8 cellular contexts compared by ENCODE assay signal in genomic region chr19:10238172-10238783, GRCh38. TPM values are rescaled to one million over a fixed set of nuclear protein-coding genes. Genes with fewer than 3 reads are reported as not detected.
A peak's percentile ranks its signal among the peaks of the same experiment; 100 is the strongest.
DNase-seq lines count a peak whose midpoint lies in the region; ATAC-seq and TF ChIP-seq lines count a peak whose summit lies in the region.
"Had no signal": no experiment of that assay in that cellular context is flagged by ENCODE, and none has a peak within 500 bp of the region (broad histone marks: within the 10 kb centered on the region; RNA-seq: fewer than 3 reads in every experiment).

No MANE protein-coding gene starts in this region.

- H3K9me2 ChIP-seq in OCI-LY1 (ENCODE audit: low read depth, low read length) = no peaks in the 10 kb centered on the region

- no peaks in the 10 kb centered on the region for H3K36me3 ChIP-seq in OCI-LY1 (ENCODE audit: insufficient read depth, low read length)
- H3K36me3 ChIP-seq in heart left ventricle = no peaks in the 10 kb centered on the region
- H3K36me3 ChIP-seq in stomach = no peaks in the 10 kb centered on the region

- TF ChIP-seq CTCF in OCI-LY1 (IDR thresholded peaks at IDR 0.05; ENCODE audit: low read length) (no peak), heart left ventricle (IDR thresholded peaks at IDR 0.05) (no peak), stomach (IDR thresholded peaks at IDR 0.05) (no peak)

- 0 out of 2 replicates have a peak, but pooled peaks cover 4% of the 10 kb centered on the region for H3F3A ChIP-seq in OCI-LY1 (ENCODE audit: insufficient read depth, low read length)

- peaks cover 23% of the 10 kb centered on the region for H3K4me1 Mint-ChIP-seq in activated CD4-positive, alpha-beta T cell treated with anti-CD3 and anti-CD28 coated beads, Interleukin-2, amount 10 ng/mL, durations not matched to agents 7 days and 5 days

- H4K20me1 ChIP-seq in OCI-LY1 (ENCODE audit: insufficient read depth, low read length) = no peaks in the 10 kb centered on the region

- H3K27ac ChIP-seq in OCI-LY1 (ENCODE audit: low read depth, low read length, poor library complexity, severe bottlenecking) (peak overlapping the region; percentile 98), heart left ventricle (peak overlapping the region in 6 of 12 donors; percentile 2 to 75 (median 54)), stomach (peak overlapping the region; percentile 44 to 85 (median 72))

- peaks cover 92% of the 10 kb centered on the region for H3K4me1 ChIP-seq in OCI-LY1 (ENCODE audit: insufficient read depth, low read length, severe bottlenecking)
- peaks cover 0 to 37% (median 15%) of the 10 kb centered on the region in 12 donors for H3K4me1 ChIP-seq in heart left ventricle
- H3K4me1 ChIP-seq in stomach = peaks cover 8 to 33% (median 12%) of the 10 kb centered on the region in 4 donors

- H3K27me3 ChIP-seq in OCI-LY1 (ENCODE audit: insufficient read depth, low read length) (no peaks in the 10 kb centered on the region), heart left ventricle (no peaks in the 10 kb centered on the region), stomach (no peaks in the 10 kb centered on the region)

- no peaks in the 10 kb centered on the region for H3K79me2 ChIP-seq in OCI-LY1 (ENCODE audit: insufficient read depth, low read length)

- ATAC-seq in heart left ventricle = peak; percentile 17 to 81 (median 56)

- intact Hi-C loops in heart left ventricle (cut with DNase I) (loop anchor here in 2 of 10 donors (5.0 kb wide), 1 partner anchor 46 kb away; the partner anchor contains the start of gene DNMT1 (in 2 of the 2)), stomach (cut with DNase I; ENCODE audit: low total_unique reads) (no loop called here)

- WGBS in heart left ventricle, 4 donors = 59 to 64% (median 62%) methylated on average over 11 to 12 of the region's 12 CpGs
- WGBS in stomach, 5 donors = 29 to 49% (median 35%) methylated on average over 12 of the region's 12 CpGs

- H3K9me3 ChIP-seq in OCI-LY1 (ENCODE audit: low read length) (no peaks in the 10 kb centered on the region), heart left ventricle (no peaks in the 10 kb centered on the region), stomach (no peaks in the 10 kb centered on the region)

- H3K36me3 Mint-ChIP-seq in activated CD4-positive, alpha-beta T cell treated with anti-CD3 and anti-CD28 coated beads, Interleukin-2, amount 10 ng/mL, durations not matched to agents 7 days and 5 days (ENCODE audit: low read depth) = no peaks in the 10 kb centered on the region

- no peak overlapping the region for H3K27ac Mint-ChIP-seq in activated CD4-positive, alpha-beta T cell treated with anti-CD3 and anti-CD28 coated beads, Interleukin-2, amount 10 ng/mL, durations not matched to agents 7 days and 5 days
- H3K27ac Mint-ChIP-seq: T-helper 1 cell treated with Interleukin-12 subunit alpha and Interleukin-12 subunit beta and Interleukin-4 antibody, amounts not matched to agents 30 μg/mL and 1 μg/mL, for 36 hours had no signal

- H3K9me3 Mint-ChIP-seq in activated CD4-positive, alpha-beta T cell treated with anti-CD3 and anti-CD28 coated beads, Interleukin-2, amount 10 ng/mL, durations not matched to agents 7 days and 5 days = no peaks in the 10 kb centered on the region
- H3K9me3 Mint-ChIP-seq: T-helper 1 cell treated with Interleukin-12 subunit alpha and Interleukin-12 subunit beta and Interleukin-4 antibody, amounts not matched to agents 30 μg/mL and 1 μg/mL, for 36 hours had no signal

- CTCF ChIA-PET in activated CD4-positive, alpha-beta T cell treated with anti-CD3 and anti-CD28 coated beads, Interleukin-2, amount 10 ng/mL, durations not matched to agents 7 days and 5 days (lab: Charles Lee) = interaction anchor here (0.8 to 1.9 kb wide), 7 partner anchors 9 to 149 kb away, joined by 3 to 6 read pairs (median 3); no protein-coding TSS in a partner anchor

- H3K4me3 ChIP-seq in OCI-LY1 (ENCODE audit: low read depth, low read length, poor library complexity, severe bottlenecking) (no peak overlapping the region), heart left ventricle (no peak overlapping the region), stomach (no peak overlapping the region)

- TF ChIP-seq EP300 in stomach (IDR thresholded peaks at IDR 0.05) = no peak

- DNase-seq in HPDE6-E6E7 (ENCODE audit: extremely low spot score) = peak; percentile 41
- DNase-seq in heart left ventricle = peak; percentile 59 to 87 (median 81)
- peak; percentile 31 for DNase-seq in stomach
- DNase-seq in SW480 (ENCODE audit: low spot score) = no peak
- DNase-seq in activated CD4-positive, alpha-beta T cell treated with anti-CD3 and anti-CD28 coated beads, Interleukin-2, amount 10 ng/mL, durations not matched to agents 7 days and 5 days = no peak
- DNase-seq in mesenteric fat pad (ENCODE audit: low spot score) = no peak

- no peak overlapping the region; the same call in 1 of the 2 replicates for H3K4me2 ChIP-seq in OCI-LY1 (ENCODE audit: low read length)

- H3K4me3 Mint-ChIP-seq in activated CD4-positive, alpha-beta T cell treated with anti-CD3 and anti-CD28 coated beads, Interleukin-2, amount 10 ng/mL, durations not matched to agents 7 days and 5 days = no peak overlapping the region
- H3K4me3 Mint-ChIP-seq: T-helper 1 cell treated with Interleukin-12 subunit alpha and Interleukin-12 subunit beta and Interleukin-4 antibody, amounts not matched to agents 30 μg/mL and 1 μg/mL, for 36 hours had no signal

- H3K9ac ChIP-seq in OCI-LY1 (ENCODE audit: low read length) = peak overlapping the region; percentile 7; the same call in 1 of the 2 replicates

- no peaks in the 10 kb centered on the region for H3K27me3 Mint-ChIP-seq in activated CD4-positive, alpha-beta T cell treated with anti-CD3 and anti-CD28 coated beads, Interleukin-2, amount 10 ng/mL, durations not matched to agents 7 days and 5 days

- POLR2A ChIA-PET in activated CD4-positive, alpha-beta T cell treated with anti-CD3 and anti-CD28 coated beads, Interleukin-2, amount 10 ng/mL, durations not matched to agents 7 days and 5 days (lab: Charles Lee) = no interaction called here

- H2AFZ ChIP-seq in OCI-LY1 (ENCODE audit: low read length) = no peak overlapping the region

- no peak for TF ChIP-seq POLR2A in heart left ventricle (IDR thresholded peaks at IDR 0.05)
- TF ChIP-seq POLR2A in stomach (IDR thresholded peaks at IDR 0.05) = no peak

RNA-seq across cellular contexts. Expression of gene S1PR2, which starts 7.1 kb away (rescaled TPM):
- total RNA-seq in heart left ventricle (10 to 100 TPM in 1 of 9 donors, 1 to 10 TPM in 8; 1.7 to 14.2 (median 4.4) TPM), stomach (10 to 100 TPM in 1 of 5 donors, 1 to 10 TPM in 1, under 1 TPM in 2, not detected in 1; 0.29 to 11.7 (median 5.1) TPM), mesenteric fat pad (13.3 TPM)
- polyA plus RNA-seq in heart left ventricle (1 to 10 TPM; 1.0 to 4.3 TPM), stomach (1 to 10 TPM; 2.4 to 2.9 (median 2.7) TPM)
- total RNA-seq in activated CD4-positive, alpha-beta T cell treated with anti-CD3 and anti-CD28 coated beads, Interleukin-2, amount 10 ng/mL, durations not matched to agents 7 days and 5 days = 1 to 10 TPM; 6.1 to 6.5 TPM

RNA-seq across cellular contexts. Expression of gene MRPL4, which starts 13.7 kb away (rescaled TPM):
- total RNA-seq in heart left ventricle (100 to 1,000 TPM in 2 of 9 donors, 10 to 100 TPM in 7; 53.7 to 110 (median 68.2) TPM), stomach (100 to 1,000 TPM in 1 of 5 donors, 10 to 100 TPM in 4; 16.1 to 314 (median 58.4) TPM), mesenteric fat pad (54.5 TPM)
- polyA plus RNA-seq in heart left ventricle (100 to 1,000 TPM in 1 of 2 donors, 10 to 100 TPM in 1; 37.7 to 123 TPM), stomach (10 to 100 TPM; 48.7 to 53.1 (median 51.8) TPM)
- total RNA-seq in activated CD4-positive, alpha-beta T cell treated with anti-CD3 and anti-CD28 coated beads, Interleukin-2, amount 10 ng/mL, durations not matched to agents 7 days and 5 days = 10 to 100 TPM; 58.7 to 67.9 TPM

RNA-seq across cellular contexts. Expression of gene ICAM1, which starts 32.6 kb away (rescaled TPM):
- total RNA-seq in heart left ventricle (10 to 100 TPM in 5 of 9 donors, 1 to 10 TPM in 4; 6.0 to 87.6 (median 10.9) TPM), stomach (10 to 100 TPM in 2 of 5 donors, 1 to 10 TPM in 3; 2.3 to 15.6 (median 8.7) TPM), mesenteric fat pad (77.1 TPM)
- polyA plus RNA-seq in heart left ventricle (1 to 10 TPM; 6.1 to 9.7 TPM), stomach (1 to 10 TPM; 7.9 to 9.5 (median 8.8) TPM)
- 1 to 10 TPM; 8.0 to 9.0 TPM for total RNA-seq in activated CD4-positive, alpha-beta T cell treated with anti-CD3 and anti-CD28 coated beads, Interleukin-2, amount 10 ng/mL, durations not matched to agents 7 days and 5 days

RNA-seq across cellular contexts. Expression of gene DNMT1, which starts 43.5 kb away (rescaled TPM):
- total RNA-seq in heart left ventricle (10 to 100 TPM; 16.1 to 61.6 (median 25.8) TPM), stomach (10 to 100 TPM; 32.1 to 92.0 (median 58.9) TPM), mesenteric fat pad (57.7 TPM)
- polyA plus RNA-seq in heart left ventricle (10 to 100 TPM; 17.3 to 23.5 TPM), stomach (10 to 100 TPM; 16.6 to 29.3 (median 23.2) TPM)
- total RNA-seq in activated CD4-positive, alpha-beta T cell treated with anti-CD3 and anti-CD28 coated beads, Interleukin-2, amount 10 ng/mL, durations not matched to agents 7 days and 5 days = 100 to 1,000 TPM; 375 to 404 TPM

RNA-seq across cellular contexts. Expression of gene ICAM4, which starts 48.5 kb away (rescaled TPM):
- total RNA-seq in heart left ventricle (1 to 10 TPM in 2 of 9 donors, under 1 TPM in 4, not detected in 3; 0.21 to 1.2 (median 0.67) TPM), stomach (1 to 10 TPM in 1 of 5 donors, not detected in 4; 1.9 TPM), mesenteric fat pad (2.3 TPM)
- polyA plus RNA-seq in heart left ventricle (under 1 TPM; 0.33 to 0.57 TPM), stomach (under 1 TPM in 2 of 3 donors, not detected in 1; 0.56 to 0.85 TPM)
- 1 to 10 TPM; 1.4 to 1.8 TPM for total RNA-seq in activated CD4-positive, alpha-beta T cell treated with anti-CD3 and anti-CD28 coated beads, Interleukin-2, amount 10 ng/mL, durations not matched to agents 7 days and 5 days

Comparison
In these comparisons a context has a peak if more than half of its experiments do, and no peak if none do; other contexts are left out.
1. DNase-seq: peak in HPDE6-E6E7 (single experiment), heart left ventricle (5 of 5) and stomach (single experiment); none in SW480 (single experiment), activated CD4-positive, alpha-beta T cell treated with anti-CD3 and anti-CD28 coated beads, Interleukin-2, amount 10 ng/mL, durations not matched to agents 7 days and 5 days (single experiment) and mesenteric fat pad (single experiment).